ENCODE assay signal across 1 cellular context in genomic region chr4:88456757-88457306, GRCh38.
TF ChIP-seq lines count a peak whose summit lies in the region.

HERC5 (plus strand) TSS chr4:88457119; CDS start chr4:88457270, 151 bp downstream.

TF ChIP-seq in HEK293, 187 proteins besides CTCF, POLR2A, EP300 and RAD21 (continued from another document and continues in another):
- TF ChIP-seq ZNF23 (tag by site-specific recombination; IDR thresholded peaks at IDR 0.05; ENCODE audit: borderline replicate concordance): no peak
- 0 out of 2 replicates have a peak, but pooled peaks have one; percentile 40 for TF ChIP-seq ZNF830 (tag by site-specific recombination; IDR thresholded peaks at IDR 0.05; ENCODE audit: low read depth)
- 0 out of 2 replicates have a peak, but pooled peaks have one; percentile 43 for TF ChIP-seq ZNF596 (tag by site-specific recombination; IDR thresholded peaks at IDR 0.05)
- TF ChIP-seq PATZ1 (tag by site-specific recombination; IDR thresholded peaks at IDR 0.05): peak; percentile 87
- TF ChIP-seq SETDB1 (IDR thresholded peaks at IDR 0.05; ENCODE audit: insufficient read length, low read length): no peak
- TF ChIP-seq ZNF747 (tag by site-specific recombination; IDR thresholded peaks at IDR 0.05): no peak
- peak; percentile 98 for TF ChIP-seq ZNF785 (tag by site-specific recombination; IDR thresholded peaks at IDR 0.05)
- TF ChIP-seq WT1 (tag by site-specific recombination; IDR thresholded peaks at IDR 0.05): peak; percentile 64
- peak; percentile 96 for TF ChIP-seq ZNF366 (tag by site-specific recombination; conservative IDR thresholded peaks at IDR 0.05)
- peak; percentile 49; the same call in 1 of the 2 replicates for TF ChIP-seq ZNF549 (tag by site-specific recombination; IDR thresholded peaks at IDR 0.05)
- TF ChIP-seq ZNF521 (tag by site-specific recombination; IDR thresholded peaks at IDR 0.05): no peak
- TF ChIP-seq ZNF621 (tag by site-specific recombination; IDR thresholded peaks at IDR 0.05): no peak
- peak; percentile 85 for TF ChIP-seq ZNF629 (tag by site-specific recombination; IDR thresholded peaks at IDR 0.05)
- TF ChIP-seq ZNF391 (tag by site-specific recombination; IDR thresholded peaks at IDR 0.05; ENCODE audit: borderline replicate concordance, low read depth): no peak
- peak; percentile 86 for TF ChIP-seq ZNF544 (tag by site-specific recombination; IDR thresholded peaks at IDR 0.05)
- TF ChIP-seq, protein P1, sequence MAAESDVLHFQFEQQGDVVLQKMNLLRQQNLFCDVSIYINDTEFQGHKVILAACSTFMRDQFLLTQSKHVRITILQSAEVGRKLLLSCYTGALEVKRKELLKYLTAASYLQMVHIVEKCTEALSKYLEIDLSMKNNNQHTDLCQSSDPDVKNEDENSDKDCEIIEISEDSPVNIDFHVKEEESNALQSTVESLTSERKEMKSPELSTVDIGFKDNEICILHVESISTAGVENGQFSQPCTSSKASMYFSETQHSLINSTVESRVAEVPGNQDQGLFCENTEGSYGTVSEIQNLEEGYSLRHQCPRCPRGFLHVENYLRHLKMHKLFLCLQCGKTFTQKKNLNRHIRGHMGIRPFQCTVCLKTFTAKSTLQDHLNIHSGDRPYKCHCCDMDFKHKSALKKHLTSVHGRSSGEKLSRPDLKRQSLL (tag by site-specific recombination; IDR thresholded peaks at IDR 0.05): peak; percentile 88; the same call in 1 of the 2 replicates
- TF ChIP-seq ZFP37 (tag by site-specific recombination; IDR thresholded peaks at IDR 0.05): 0 out of 2 replicates have a peak, but pooled peaks have one; percentile 72
- no peak for TF ChIP-seq OVOL3 (tag by site-specific recombination; IDR thresholded peaks at IDR 0.05)
- no peak for TF ChIP-seq ZNF266 (tag by site-specific recombination; IDR thresholded peaks at IDR 0.05; ENCODE audit: low read depth)
- TF ChIP-seq SP2 (tag by site-specific recombination; IDR thresholded peaks at IDR 0.05): peak; percentile 62
- TF ChIP-seq KLF16 (tag by site-specific recombination; IDR thresholded peaks at IDR 0.05): peak; percentile 81
- TF ChIP-seq GLIS1 (tag by site-specific recombination; IDR thresholded peaks at IDR 0.05): peak; percentile 82; the same call in 1 of the 2 replicates
- TF ChIP-seq ZBTB8A (tag by site-specific recombination; IDR thresholded peaks at IDR 0.05): peak; percentile 70; the same call in 1 of the 2 replicates
- no peak for TF ChIP-seq ZNF416 (tag by site-specific recombination; IDR thresholded peaks at IDR 0.05)
- no peak for TF ChIP-seq ZNF274 (IDR thresholded peaks at IDR 0.05; ENCODE audit: low read length)
- TF ChIP-seq ZNF274 (tag by site-specific recombination; IDR thresholded peaks at IDR 0.05; ENCODE audit: borderline replicate concordance): no peak
- TF ChIP-seq ZFP41 (tag by site-specific recombination; IDR thresholded peaks at IDR 0.05; ENCODE audit: borderline replicate concordance): no peak
- TF ChIP-seq, protein P2, sequence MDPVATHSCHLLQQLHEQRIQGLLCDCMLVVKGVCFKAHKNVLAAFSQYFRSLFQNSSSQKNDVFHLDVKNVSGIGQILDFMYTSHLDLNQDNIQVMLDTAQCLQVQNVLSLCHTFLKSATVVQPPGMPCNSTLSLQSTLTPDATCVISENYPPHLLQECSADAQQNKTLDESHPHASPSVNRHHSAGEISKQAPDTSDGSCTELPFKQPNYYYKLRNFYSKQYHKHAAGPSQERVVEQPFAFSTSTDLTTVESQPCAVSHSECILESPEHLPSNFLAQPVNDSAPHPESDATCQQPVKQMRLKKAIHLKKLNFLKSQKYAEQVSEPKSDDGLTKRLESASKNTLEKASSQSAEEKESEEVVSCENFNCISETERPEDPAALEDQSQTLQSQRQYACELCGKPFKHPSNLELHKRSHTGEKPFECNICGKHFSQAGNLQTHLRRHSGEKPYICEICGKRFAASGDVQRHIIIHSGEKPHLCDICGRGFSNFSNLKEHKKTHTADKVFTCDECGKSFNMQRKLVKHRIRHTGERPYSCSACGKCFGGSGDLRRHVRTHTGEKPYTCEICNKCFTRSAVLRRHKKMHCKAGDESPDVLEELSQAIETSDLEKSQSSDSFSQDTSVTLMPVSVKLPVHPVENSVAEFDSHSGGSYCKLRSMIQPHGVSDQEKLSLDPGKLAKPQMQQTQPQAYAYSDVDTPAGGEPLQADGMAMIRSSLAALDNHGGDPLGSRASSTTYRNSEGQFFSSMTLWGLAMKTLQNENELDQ (tag by site-specific recombination; IDR thresholded peaks at IDR 0.05; ENCODE audit: low read depth): no peak
- no peak for TF ChIP-seq SALL2 (tag by site-specific recombination; IDR thresholded peaks at IDR 0.05; ENCODE audit: borderline replicate concordance)
- TF ChIP-seq ZNF514 (tag by site-specific recombination; IDR thresholded peaks at IDR 0.05): no peak
- TF ChIP-seq ZNF398 (tag by site-specific recombination; IDR thresholded peaks at IDR 0.05): peak; percentile 78
- no peak for TF ChIP-seq ZNF292 (tag by site-specific recombination; IDR thresholded peaks at IDR 0.05; ENCODE audit: borderline replicate concordance, low read depth)
- TF ChIP-seq ZNF776 (tag by site-specific recombination; IDR thresholded peaks at IDR 0.05; ENCODE audit: borderline replicate concordance): peak; percentile 78; the same call in 1 of the 2 replicates
- no peak for TF ChIP-seq ZBTB7A (tag by site-specific recombination; IDR thresholded peaks at IDR 0.05; ENCODE audit: low read depth)
- 0 out of 2 replicates have a peak, but pooled peaks have one; percentile 18 for TF ChIP-seq ZNF121 (tag by site-specific recombination; IDR thresholded peaks at IDR 0.05)
- TF ChIP-seq ZNF175 (tag by site-specific recombination; IDR thresholded peaks at IDR 0.05): no peak
- peak; percentile 70; the same call in 1 of the 2 replicates for TF ChIP-seq BCL11B (tag by site-specific recombination; IDR thresholded peaks at IDR 0.05; ENCODE audit: low read depth)
- TF ChIP-seq ZNF558 (tag by site-specific recombination; IDR thresholded peaks at IDR 0.05): peak; percentile 57; the same call in 1 of the 2 replicates
- peak; percentile 87 for TF ChIP-seq ZBTB17 (tag by site-specific recombination; IDR thresholded peaks at IDR 0.05)
- no peak for TF ChIP-seq ZNF138 (tag by site-specific recombination; IDR thresholded peaks at IDR 0.05; ENCODE audit: borderline replicate concordance)
- TF ChIP-seq, protein P3, sequence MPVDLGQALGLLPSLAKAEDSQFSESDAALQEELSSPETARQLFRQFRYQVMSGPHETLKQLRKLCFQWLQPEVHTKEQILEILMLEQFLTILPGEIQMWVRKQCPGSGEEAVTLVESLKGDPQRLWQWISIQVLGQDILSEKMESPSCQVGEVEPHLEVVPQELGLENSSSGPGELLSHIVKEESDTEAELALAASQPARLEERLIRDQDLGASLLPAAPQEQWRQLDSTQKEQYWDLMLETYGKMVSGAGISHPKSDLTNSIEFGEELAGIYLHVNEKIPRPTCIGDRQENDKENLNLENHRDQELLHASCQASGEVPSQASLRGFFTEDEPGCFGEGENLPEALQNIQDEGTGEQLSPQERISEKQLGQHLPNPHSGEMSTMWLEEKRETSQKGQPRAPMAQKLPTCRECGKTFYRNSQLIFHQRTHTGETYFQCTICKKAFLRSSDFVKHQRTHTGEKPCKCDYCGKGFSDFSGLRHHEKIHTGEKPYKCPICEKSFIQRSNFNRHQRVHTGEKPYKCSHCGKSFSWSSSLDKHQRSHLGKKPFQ (tag by site-specific recombination; IDR thresholded peaks at IDR 0.05): no peak
- 0 out of 2 replicates have a peak, but pooled peaks have one; percentile 39 for TF ChIP-seq YY2 (tag by site-specific recombination; IDR thresholded peaks at IDR 0.05)
- TF ChIP-seq ZFP69B (tag by site-specific recombination; IDR thresholded peaks at IDR 0.05): no peak; the same call in 1 of the 2 replicates
- TF ChIP-seq, protein P4, sequence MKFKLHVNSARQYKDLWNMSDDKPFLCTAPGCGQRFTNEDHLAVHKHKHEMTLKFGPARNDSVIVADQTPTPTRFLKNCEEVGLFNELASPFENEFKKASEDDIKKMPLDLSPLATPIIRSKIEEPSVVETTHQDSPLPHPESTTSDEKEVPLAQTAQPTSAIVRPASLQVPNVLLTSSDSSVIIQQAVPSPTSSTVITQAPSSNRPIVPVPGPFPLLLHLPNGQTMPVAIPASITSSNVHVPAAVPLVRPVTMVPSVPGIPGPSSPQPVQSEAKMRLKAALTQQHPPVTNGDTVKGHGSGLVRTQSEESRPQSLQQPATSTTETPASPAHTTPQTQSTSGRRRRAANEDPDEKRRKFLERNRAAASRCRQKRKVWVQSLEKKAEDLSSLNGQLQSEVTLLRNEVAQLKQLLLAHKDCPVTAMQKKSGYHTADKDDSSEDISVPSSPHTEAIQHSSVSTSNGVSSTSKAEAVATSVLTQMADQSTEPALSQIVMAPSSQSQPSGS (tag by site-specific recombination; IDR thresholded peaks at IDR 0.05; ENCODE audit: low read depth): no peak
- TF ChIP-seq, protein P5, sequence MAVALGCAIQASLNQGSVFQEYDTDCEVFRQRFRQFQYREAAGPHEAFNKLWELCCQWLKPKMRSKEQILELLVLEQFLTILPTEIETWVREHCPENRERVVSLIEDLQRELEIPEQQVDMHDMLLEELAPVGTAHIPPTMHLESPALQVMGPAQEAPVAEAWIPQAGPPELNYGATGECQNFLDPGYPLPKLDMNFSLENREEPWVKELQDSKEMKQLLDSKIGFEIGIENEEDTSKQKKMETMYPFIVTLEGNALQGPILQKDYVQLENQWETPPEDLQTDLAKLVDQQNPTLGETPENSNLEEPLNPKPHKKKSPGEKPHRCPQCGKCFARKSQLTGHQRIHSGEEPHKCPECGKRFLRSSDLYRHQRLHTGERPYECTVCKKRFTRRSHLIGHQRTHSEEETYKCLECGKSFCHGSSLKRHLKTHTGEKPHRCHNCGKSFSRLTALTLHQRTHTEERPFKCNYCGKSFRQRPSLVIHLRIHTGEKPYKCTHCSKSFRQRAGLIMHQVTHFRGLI (tag by site-specific recombination; IDR thresholded peaks at IDR 0.05): no peak
- no peak; the same call in 1 of the 2 replicates for TF ChIP-seq GFI1B (tag by site-specific recombination; IDR thresholded peaks at IDR 0.05)
- TF ChIP-seq SP7 (tag by site-specific recombination; IDR thresholded peaks at IDR 0.05): peak; percentile 91
- TF ChIP-seq ZNF426 (tag by site-specific recombination; IDR thresholded peaks at IDR 0.05): no peak
- TF ChIP-seq ZNF362 (tag by site-specific recombination; IDR thresholded peaks at IDR 0.05): no peak
- TF ChIP-seq ZNF350 (tag by site-specific recombination; IDR thresholded peaks at IDR 0.05): peak; percentile 32; the same call in 1 of the 2 replicates
- TF ChIP-seq SCRT2 (tag by site-specific recombination; IDR thresholded peaks at IDR 0.05): peak; percentile 99
- TF ChIP-seq BCL6B (tag by site-specific recombination; IDR thresholded peaks at IDR 0.05): peak; percentile 100
- no peak for TF ChIP-seq ZNF157 (tag by site-specific recombination; IDR thresholded peaks at IDR 0.05)
- peak; percentile 85 for TF ChIP-seq ZNF561 (tag by site-specific recombination; IDR thresholded peaks at IDR 0.05; ENCODE audit: borderline replicate concordance)
